In the genomic region with DNA sequence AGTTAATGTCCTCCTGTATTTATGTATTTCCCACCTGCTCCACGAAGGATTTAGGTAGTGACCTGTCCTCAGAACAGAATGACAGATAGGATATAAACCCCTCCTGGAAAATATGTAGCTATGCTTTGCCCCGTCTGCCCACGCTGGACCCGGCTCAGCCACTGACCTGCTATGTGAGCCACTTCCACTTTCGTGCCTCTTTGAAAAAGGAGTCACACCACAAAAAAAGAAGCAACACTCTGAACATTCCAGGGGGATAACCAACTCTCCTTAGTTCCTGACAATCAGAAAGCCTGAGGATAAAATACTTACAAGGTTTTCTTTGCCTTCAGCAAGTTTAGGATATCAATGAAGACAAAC, we compare ENCODE assay signal across 8 cellular contexts. TPM values are rescaled to one million over a fixed set of nuclear protein-coding genes. Genes with fewer than 3 reads are reported as not detected.
DNase-seq lines count a peak whose midpoint lies in the region; ATAC-seq and TF ChIP-seq lines count a peak whose summit lies in the region.

No MANE protein-coding gene starts in this region.

- H4K20me1 ChIP-seq in mammary epithelial cell (ENCODE audit: insufficient read depth, low read length): no peaks in the 10 kb centered on the region

- peak overlapping the region; percentile 78 for H3K4me2 ChIP-seq in mammary epithelial cell (ENCODE audit: insufficient read depth, low read depth, low read length)

- TF ChIP-seq CTCF in cardiac muscle cell (IDR thresholded peaks at IDR 0.05; ENCODE audit: low read depth, low read length) (no peak), mammary epithelial cell (conservative IDR thresholded peaks at IDR 0.05 in 1 of 2, IDR thresholded peaks at IDR 0.05 in 1 of 2; ENCODE audit: extremely low read depth in 1 of 2, insufficient read depth in 1 of 2, low read depth in 1 of 2, low read length in 2 of 2) (no peak), upper lobe of left lung (IDR thresholded peaks at IDR 0.05) (no peak)

- no peak for TF ChIP-seq EP300 in upper lobe of left lung (IDR thresholded peaks at IDR 0.05)

- H3K9ac ChIP-seq in mammary epithelial cell (ENCODE audit: insufficient read depth, low read length) (peak overlapping the region; percentile 36), mucosa of stomach (ENCODE audit: low read length) (peak overlapping the region; percentile 41)

- H3K27me3 ChIP-seq in cardiac muscle cell (no peaks in the 10 kb centered on the region), mammary epithelial cell (ENCODE audit: insufficient read depth, low read length) (no peaks in the 10 kb centered on the region), mucosa of stomach (ENCODE audit: control insufficient read depth, insufficient read depth, low read length) (no peaks in the 10 kb centered on the region), upper lobe of left lung (no peaks in the 10 kb centered on the region)

- no peak for ATAC-seq in upper lobe of left lung (ENCODE audit: low FRiP score in 2 of 2)
- ATAC-seq in GM18873 (IDR thresholded peaks at IDR 0.05; ENCODE audit: low FRiP score, unreplicated experiment): no peak
- ATAC-seq in HG02884 (IDR thresholded peaks at IDR 0.05; ENCODE audit: unreplicated experiment): no peak
- ATAC-seq in HG02840 (IDR thresholded peaks at IDR 0.05; ENCODE audit: low FRiP score, unreplicated experiment): no peak

- WGBS in mammary epithelial cell (ENCODE audit: low coverage, missing lambda C conversion rate): 4% methylated on average over 4 of the region's 5 CpGs
- WGBS in upper lobe of left lung, 2 donors: 37 to 63% methylated on average over 5 of the region's 5 CpGs

- H3K36me3 ChIP-seq in cardiac muscle cell (no peaks in the 10 kb centered on the region), mammary epithelial cell (ENCODE audit: insufficient read depth, low read length) (no peaks in the 10 kb centered on the region), mucosa of stomach (ENCODE audit: control insufficient read depth, insufficient read depth, low read length) (no peaks in the 10 kb centered on the region), upper lobe of left lung (no peaks in the 10 kb centered on the region)

- peak overlapping the region; percentile 56 for H2AFZ ChIP-seq in mammary epithelial cell (ENCODE audit: low read depth, low read length)

- DNase-seq in cardiac muscle cell (ENCODE audit: low read depth in 1 of 2, low spot score in 1 of 2) (no peak), cardiac septum (ENCODE audit: low spot score) (no peak), mammary epithelial cell (no peak), upper lobe of left lung (no peak)

- CTCF ChIA-PET in mammary epithelial cell (lab: Charles Lee; ENCODE audit: low non-redundant PET): interaction anchor here (0.5 to 0.6 kb wide), 2 partner anchors 69 to 193 kb away, joined by 3 read pairs; no protein-coding TSS in a partner anchor

- in situ Hi-C loops in mammary epithelial cell (cut with MboI; ENCODE audit: low sequenced_read_pairs in 2 of 2): no loop called here

- intact Hi-C loops in cardiac septum (cut with DNase I) (loop anchor here (1.0 to 5.0 kb wide), 2 partner anchors 9 to 328 kb away; a partner anchor contains a TSS), mammary epithelial cell (cut with micrococcal nuclease) (loop anchor here (2.0 kb wide), 2 partner anchors 22 to 68 kb away; no protein-coding TSS in a partner anchor)

- peaks cover 61% of the 10 kb centered on the region for H3K4me1 ChIP-seq in cardiac muscle cell (ENCODE audit: low read depth)
- H3K4me1 ChIP-seq in mammary epithelial cell (ENCODE audit: insufficient read depth, low read length): peaks cover 48% of the 10 kb centered on the region
- H3K4me1 ChIP-seq in mucosa of stomach (ENCODE audit: control insufficient read depth, insufficient read depth, low read length): peaks cover 29% of the 10 kb centered on the region
- H3K4me1 ChIP-seq in upper lobe of left lung: peaks cover 27 to 67% (median 52%) of the 10 kb centered on the region in 4 donors

- peaks cover 55% of the 10 kb centered on the region for H3K79me2 ChIP-seq in mammary epithelial cell (ENCODE audit: insufficient read depth, low read length)

- no peak overlapping the region for H3K4me3 ChIP-seq in cardiac muscle cell
- H3K4me3 ChIP-seq in mammary epithelial cell (replicated peaks in 1 of 3; ENCODE audit: insufficient read depth in 1 of 3, low read depth in 2 of 3, low read length in 3 of 3): peak overlapping the region; percentile 39 to 47 (median 46)
- peak overlapping the region; percentile 7 for H3K4me3 ChIP-seq in mucosa of stomach (ENCODE audit: low read length)
- peak overlapping the region in 2 of 4 donors; percentile 0 to 1 for H3K4me3 ChIP-seq in upper lobe of left lung

- H3K9me3 ChIP-seq in cardiac muscle cell (ENCODE audit: low read depth) (no peaks in the 10 kb centered on the region), mammary epithelial cell (replicated peaks; ENCODE audit: insufficient read depth, low read length) (no peaks in the 10 kb centered on the region), mucosa of stomach (ENCODE audit: control insufficient read depth, low read length) (no peaks in the 10 kb centered on the region), upper lobe of left lung (no peaks in the 10 kb centered on the region)

- dilution Hi-C loops in mammary epithelial cell (cut with HindIII; ENCODE audit: low sequenced_read_pairs): no loop called here

- BruUV-seq in mammary epithelial cell (replicated peaks; lab: Mats Ljungman, UMichigan): TSS peak; percentile 56

- H3K27ac ChIP-seq in cardiac muscle cell (peak overlapping the region; percentile 89), mammary epithelial cell (ENCODE audit: insufficient read depth, low read depth, low read length) (peak overlapping the region; percentile 48), upper lobe of left lung (peak overlapping the region; percentile 68 to 92 (median 87))

- no peak for TF ChIP-seq POLR2A in upper lobe of left lung (IDR thresholded peaks at IDR 0.05)

RNA-seq across cellular contexts. Expression of a gene that starts 11.1 kb away (rescaled TPM):
- 66.4 and 69.7 TPM in 2 replicates for total RNA-seq in cardiac muscle cell
- 74.8 and 76.6 TPM in 2 replicates for polyA plus RNA-seq in cardiac muscle cell
- 98.6 TPM for total RNA-seq in cardiac septum
- 100 to 1,000 TPM in 1 of 2 donors, 10 to 100 TPM in 1; 28.9 to 126 TPM for total RNA-seq in mammary epithelial cell
- 27.6 TPM for polyA plus RNA-seq in mammary epithelial cell
- polyA minus RNA-seq in mammary epithelial cell: 45.5 TPM
- 100 to 1,000 TPM; 208 to 306 (median 234) TPM for total RNA-seq in upper lobe of left lung
